Comparison of ENCODE assay signal across 8 cellular contexts in the genomic region with DNA sequence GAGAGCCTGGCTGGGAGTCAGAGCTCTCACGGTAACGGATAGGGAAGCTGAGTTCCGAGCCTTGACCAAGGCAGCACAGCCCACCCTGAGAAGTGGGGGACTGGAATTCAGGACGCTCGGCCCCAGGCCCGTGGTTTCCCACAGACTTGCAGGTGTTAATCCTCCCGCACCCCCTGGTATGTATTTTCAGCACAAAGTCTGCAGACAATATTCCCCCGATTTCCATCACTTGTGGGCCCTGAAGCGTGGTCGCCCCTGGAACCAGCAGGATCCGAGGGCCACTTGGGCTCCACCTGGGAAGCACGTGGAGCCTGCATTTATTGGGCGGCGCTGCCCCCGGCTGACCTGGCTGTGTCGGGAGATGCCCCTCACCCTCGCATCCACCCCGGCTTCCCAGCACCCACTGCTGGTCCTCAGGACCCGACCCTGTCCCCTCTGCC.
DNase-seq lines count a peak whose midpoint lies in the region; ATAC-seq and TF ChIP-seq lines count a peak whose summit lies in the region.

No MANE protein-coding gene starts in this region.

- intact Hi-C loops in Caco-2 (cut with micrococcal nuclease; ENCODE audit: unreplicated experiment) (loop anchor here (1.0 to 5.0 kb wide), 4 partner anchors 77 to 247 kb away; no protein-coding TSS in a partner anchor), dorsolateral prefrontal cortex (cut with DNase I) (loop anchor here (1.0 to 10.0 kb wide), 6 partner anchors 101 to 298 kb away; a partner anchor contains a TSS)

- no peak for TF ChIP-seq RAD21 in neural cell (conservative IDR thresholded peaks at IDR 0.05)

- POLR2A ChIA-PET in Caco-2 (lab: Charles Lee) = interaction anchor here (1.0 kb wide), 1 partner anchor 60 kb away, joined by 3 read pairs; a partner anchor contains a TSS

- H3K4me3 Mint-ChIP-seq in Caco-2 (ENCODE audit: unreplicated experiment) = peak overlapping the region; percentile 98

- no peaks in the 10 kb centered on the region for H3K4me1 Mint-ChIP-seq in Caco-2 (ENCODE audit: low read depth, unreplicated experiment)

- peaks cover 10% of the 10 kb centered on the region for H3K36me3 Mint-ChIP-seq in Caco-2 (ENCODE audit: insufficient read depth, unreplicated experiment)

- H3K79me2 ChIP-seq in neural cell (replicated peaks; ENCODE audit: insufficient read depth, low read length) = no peaks in the 10 kb centered on the region

- no peaks in the 10 kb centered on the region for H3K9me3 Mint-ChIP-seq in Caco-2 (ENCODE audit: unreplicated experiment)

- H3K4me3 ChIP-seq in Caco-2 (ENCODE audit: low read depth, low read length) (peak overlapping the region; percentile 82), dorsolateral prefrontal cortex (peak overlapping the region; percentile 51 to 89 (median 73)), neural cell (ENCODE audit: low read length) (peak overlapping the region; percentile 65)
- peak overlapping the region; percentile 75 for H3K4me3 ChIP-seq in Jurkat, Clone E6-1 (ENCODE audit: low read length)

- H3K36me3 ChIP-seq in Caco-2 (ENCODE audit: control insufficient read depth, insufficient read depth, low read length) (no peaks in the 10 kb centered on the region), neural cell (ENCODE audit: insufficient read depth, low read length) (no peaks in the 10 kb centered on the region)

- no peak for TF ChIP-seq EP300 in neural cell (conservative IDR thresholded peaks at IDR 0.05; ENCODE audit: poor library complexity, severe bottlenecking)

- no peak for ATAC-seq in HG03097 (IDR thresholded peaks at IDR 0.05; ENCODE audit: low FRiP score, unreplicated experiment)

- H3K9ac ChIP-seq in neural cell (ENCODE audit: low read length) = peak overlapping the region; percentile 64

- DNase-seq in Caco-2 = peak in 1 of 2 experiments; percentile 49
- DNase-seq in Jurkat, Clone E6-1 (ENCODE audit: low read depth, low spot score) = no peak
- DNase-seq in dorsolateral prefrontal cortex = no peak
- no peak for DNase-seq in stimulated activated naive CD4-positive, alpha-beta T cell treated with Interleukin-2 at 50 U/mL for 16 hours (lab: John Stamatoyannopoulos, UW)
- DNase-seq in UCSD-AML1 (lab: John Stamatoyannopoulos, UW; ENCODE audit: unreplicated experiment) = no peak
- DNase-seq in NCI-H1105 treated with DMSO at 0.1 percent for 48 hours (lab: John Stamatoyannopoulos, UW) = no peak

- H2AFZ ChIP-seq in neural cell (ENCODE audit: low read depth, low read length) = no peak overlapping the region

- no peaks in the 10 kb centered on the region for H3F3A ChIP-seq in neural cell (ENCODE audit: insufficient read depth, low read length, poor library complexity, severe bottlenecking)

- H3K27me3 ChIP-seq in Caco-2 (replicated peaks; ENCODE audit: control insufficient read depth, insufficient read depth, low read length) (no peaks in the 10 kb centered on the region), dorsolateral prefrontal cortex (no peaks in the 10 kb centered on the region), neural cell (ENCODE audit: insufficient read depth, low read depth, low read length) (no peaks in the 10 kb centered on the region)

- peaks cover 9% of the 10 kb centered on the region; the same call in 1 of the 2 replicates for H3K4me1 ChIP-seq in Caco-2

- TSS peak; percentile 90 for BruUV-seq in Caco-2 (replicated peaks; lab: Mats Ljungman, UMichigan)

- H4K20me1 ChIP-seq in neural cell (ENCODE audit: insufficient read depth) = no peaks in the 10 kb centered on the region

- CTCF ChIA-PET in Caco-2 (lab: Charles Lee) = interaction anchor here (0.7 to 1.8 kb wide), 12 partner anchors 9 to 246 kb away, joined by 3 to 8 read pairs (median 4); a partner anchor contains a TSS

- TF ChIP-seq CTCF in Caco-2 (IDR thresholded peaks at IDR 0.05; ENCODE audit: insufficient read depth in 1 of 2, low read depth in 1 of 2, low read length in 1 of 2, severe bottlenecking in 1 of 2, unreplicated experiment in 1 of 2) (peak in 1 of 2 experiments; percentile 37), dorsolateral prefrontal cortex (IDR thresholded peaks at IDR 0.05 in 54 of 56, conservative IDR thresholded peaks at IDR 0.05 in 2 of 56; ENCODE audit: low read depth in 1 of 56, partially characterized antibody in 56 of 56) (peak in 28 of 56 donors; percentile 3 to 60 (median 38)), neural cell (IDR thresholded peaks at IDR 0.05; ENCODE audit: poor library complexity, severe bottlenecking) (no peak)

- peak overlapping the region; percentile 99 for H3K27ac Mint-ChIP-seq in Caco-2 (ENCODE audit: unreplicated experiment)

- H3K27ac ChIP-seq in dorsolateral prefrontal cortex (peak overlapping the region in 53 of 59 donors; percentile 7 to 98 (median 91)), neural cell (ENCODE audit: low read length) (no peak overlapping the region)

- no peaks in the 10 kb centered on the region for H3K9me2 ChIP-seq in neural cell (ENCODE audit: insufficient read depth, low read length)

- H3K9me3 ChIP-seq in Caco-2 (no peaks in the 10 kb centered on the region), neural cell (ENCODE audit: low read length) (no peaks in the 10 kb centered on the region)

- no peak overlapping the region for H3K4me2 ChIP-seq in neural cell (ENCODE audit: low read length)

- no peaks in the 10 kb centered on the region for H3K27me3 Mint-ChIP-seq in Caco-2 (ENCODE audit: insufficient read depth, unreplicated experiment)

TF ChIP-seq in neural cell, 6 proteins besides CTCF, POLR2A, EP300 and RAD21:
- TF ChIP-seq EZH2 (IDR thresholded peaks at IDR 0.05; ENCODE audit: borderline replicate concordance, insufficient read depth, low read length, poor library complexity, severe bottlenecking) (no peak), TAF1 (IDR thresholded peaks at IDR 0.05; ENCODE audit: low read depth) (no peak), SMC3 (conservative IDR thresholded peaks at IDR 0.05; ENCODE audit: poor library complexity) (no peak), MXI1 (conservative IDR thresholded peaks at IDR 0.05; ENCODE audit: poor library complexity, severe bottlenecking) (no peak), POLR2AphosphoS5 (IDR thresholded peaks at IDR 0.05) (no peak)
- TF ChIP-seq, protein P1, sequence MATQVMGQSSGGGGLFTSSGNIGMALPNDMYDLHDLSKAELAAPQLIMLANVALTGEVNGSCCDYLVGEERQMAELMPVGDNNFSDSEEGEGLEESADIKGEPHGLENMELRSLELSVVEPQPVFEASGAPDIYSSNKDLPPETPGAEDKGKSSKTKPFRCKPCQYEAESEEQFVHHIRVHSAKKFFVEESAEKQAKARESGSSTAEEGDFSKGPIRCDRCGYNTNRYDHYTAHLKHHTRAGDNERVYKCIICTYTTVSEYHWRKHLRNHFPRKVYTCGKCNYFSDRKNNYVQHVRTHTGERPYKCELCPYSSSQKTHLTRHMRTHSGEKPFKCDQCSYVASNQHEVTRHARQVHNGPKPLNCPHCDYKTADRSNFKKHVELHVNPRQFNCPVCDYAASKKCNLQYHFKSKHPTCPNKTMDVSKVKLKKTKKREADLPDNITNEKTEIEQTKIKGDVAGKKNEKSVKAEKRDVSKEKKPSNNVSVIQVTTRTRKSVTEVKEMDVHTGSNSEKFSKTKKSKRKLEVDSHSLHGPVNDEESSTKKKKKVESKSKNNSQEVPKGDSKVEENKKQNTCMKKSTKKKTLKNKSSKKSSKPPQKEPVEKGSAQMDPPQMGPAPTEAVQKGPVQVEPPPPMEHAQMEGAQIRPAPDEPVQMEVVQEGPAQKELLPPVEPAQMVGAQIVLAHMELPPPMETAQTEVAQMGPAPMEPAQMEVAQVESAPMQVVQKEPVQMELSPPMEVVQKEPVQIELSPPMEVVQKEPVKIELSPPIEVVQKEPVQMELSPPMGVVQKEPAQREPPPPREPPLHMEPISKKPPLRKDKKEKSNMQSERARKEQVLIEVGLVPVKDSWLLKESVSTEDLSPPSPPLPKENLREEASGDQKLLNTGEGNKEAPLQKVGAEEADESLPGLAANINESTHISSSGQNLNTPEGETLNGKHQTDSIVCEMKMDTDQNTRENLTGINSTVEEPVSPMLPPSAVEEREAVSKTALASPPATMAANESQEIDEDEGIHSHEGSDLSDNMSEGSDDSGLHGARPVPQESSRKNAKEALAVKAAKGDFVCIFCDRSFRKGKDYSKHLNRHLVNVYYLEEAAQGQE (IDR thresholded peaks at IDR 0.05; ENCODE audit: borderline replicate concordance) = no peak
